In the genomic region with DNA sequence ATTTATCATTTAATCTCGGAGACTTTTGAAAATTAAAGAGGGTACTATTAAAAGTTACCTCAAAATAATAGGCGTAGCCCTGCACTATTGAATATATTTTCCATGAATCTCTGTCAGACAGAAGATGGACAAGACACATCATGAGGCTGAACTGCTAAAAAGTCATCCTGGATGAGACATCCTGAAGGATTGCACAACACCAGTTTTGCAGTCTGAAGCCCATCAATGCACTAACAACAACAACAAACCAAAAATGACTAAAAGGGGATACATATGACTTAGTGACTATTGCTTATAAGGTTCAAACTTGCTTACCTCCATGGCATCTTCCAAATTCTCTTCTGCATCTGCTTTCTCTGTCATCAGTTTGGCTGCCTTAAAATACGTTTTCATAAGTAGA, we compare ENCODE assay signal across 22 cellular contexts. TPM values are rescaled to one million over a fixed set of nuclear protein-coding genes. Genes with fewer than 3 reads are reported as not detected.
DNase-seq lines count a peak whose midpoint lies in the region; ATAC-seq, FAIRE-seq and TF ChIP-seq lines count a peak whose summit lies in the region.
"Had no signal": no experiment of that assay in that cellular context is flagged by ENCODE, and none has a peak within 500 bp of the region (broad histone marks: within the 10 kb centered on the region; RNA-seq: fewer than 3 reads in every experiment).

No MANE protein-coding gene starts in this region.

- intact Hi-C loops in HepG2 (cut with micrococcal nuclease; ENCODE audit: unreplicated experiment) (no loop called here), right lobe of liver (cut with DNase I) (no loop called here)

- no peak for FAIRE-seq in HepG2 (lab: Jason Lieb, UNC)
- FAIRE-seq in HTR-8/SVneo (lab: Jason Lieb, UNC): peak; percentile 82
- FAIRE-seq in bronchial epithelial cell (lab: Jason Lieb, UNC): no peak
- peak; percentile 34 for FAIRE-seq in keratinocyte (lab: Jason Lieb, UNC)

- H4K20me1 ChIP-seq in HepG2 (ENCODE audit: insufficient read depth, low read length): no peaks in the 10 kb centered on the region
- H4K20me1 ChIP-seq in keratinocyte (ENCODE audit: control insufficient read depth, extremely low read depth, insufficient read depth, low read length): no peaks in the 10 kb centered on the region

- no peak for TF ChIP-seq EP300 in HepG2 (IDR thresholded peaks at IDR 0.05; ENCODE audit: low read depth in 2 of 2, low read length in 2 of 2)
- no peak for TF ChIP-seq EP300 in HepG2 (CRISPR knock-in tag; IDR thresholded peaks at IDR 0.05; ENCODE audit: borderline replicate concordance)

- H3K9me1 ChIP-seq in keratinocyte (ENCODE audit: control insufficient read depth, extremely low read depth, insufficient read depth, low read length): no peaks in the 10 kb centered on the region

- H2AFZ ChIP-seq in HepG2 (ENCODE audit: low read length) (no peak overlapping the region), keratinocyte (ENCODE audit: control insufficient read depth, low read length) (no peak overlapping the region)

- CTCF ChIA-PET in HepG2 (lab: Yijun Ruan, JAX; ENCODE audit: low intra/inter-chr PET ratio, low total read pairs): no interaction called here

- H3K9ac ChIP-seq in HepG2 (ENCODE audit: insufficient read depth, low read depth, low read length) (no peak overlapping the region), keratinocyte (ENCODE audit: control insufficient read depth, extremely low read depth, insufficient read depth, low read length) (no peak overlapping the region)

- H3K79me2 ChIP-seq in HepG2 (ENCODE audit: insufficient read depth, low read length) (no peaks in the 10 kb centered on the region), keratinocyte (ENCODE audit: control insufficient read depth, insufficient read depth, low read length) (no peaks in the 10 kb centered on the region)

- DNase-seq in HepG2 (ENCODE audit: low spot score) (no peak), right lobe of liver (no peak), HTR-8/SVneo (ENCODE audit: insufficient read length, low spot score) (no peak), bronchial epithelial cell (ENCODE audit: low read depth) (peak; percentile 36), keratinocyte (ENCODE audit: low read depth, low spot score) (no peak), HCEC 1CT (no peak), pons (ENCODE audit: low spot score) (no peak)
- DNase-seq: BE2C; C1 segment of cervical spinal cord; CD4-positive, CD25-positive, alpha-beta regulatory T cell; CD8-positive, alpha-beta memory T cell; COR-L47; DMS 273 treated with DMSO at 0.1 percent for 48 hours; DMS53; DND-41; EL; GDM1; HFFc6; Kasumi-1; KG1 had no signal

- H3K4me2 ChIP-seq in HepG2 (ENCODE audit: low read depth, low read length) (no peak overlapping the region), keratinocyte (ENCODE audit: control insufficient read depth, extremely low read depth, insufficient read depth, low read depth, low read length) (no peak overlapping the region)

- POLR2A ChIA-PET in HepG2 (lab: Yijun Ruan, JAX): no interaction called here

- H3K27ac ChIP-seq in HepG2 (ENCODE audit: extremely low read length, insufficient read depth, low read length): no peak overlapping the region
- no peak overlapping the region for H3K27ac ChIP-seq in right lobe of liver
- no peak overlapping the region for H3K27ac ChIP-seq in keratinocyte (ENCODE audit: control insufficient read depth, insufficient read depth, low read length)

- no peak for TF ChIP-seq RAD21 in HepG2 (CRISPR knock-in tag; IDR thresholded peaks at IDR 0.05)

- no peaks in the 10 kb centered on the region for H3K36me3 ChIP-seq in HepG2 (replicated peaks in 1 of 2; ENCODE audit: control insufficient read depth in 1 of 2, insufficient read depth in 2 of 2, low read length in 2 of 2)
- peaks cover 0 to 22% (median 4%) of the 10 kb centered on the region in 4 donors for H3K36me3 ChIP-seq in right lobe of liver
- peaks cover 2% of the 10 kb centered on the region for H3K36me3 ChIP-seq in bronchial epithelial cell (ENCODE audit: control insufficient read depth, insufficient read depth, low read length)
- peaks cover 0 to 2% of the 10 kb centered on the region in 2 experiments for H3K36me3 ChIP-seq in keratinocyte (ENCODE audit: control insufficient read depth in 2 of 2, extremely low read depth in 1 of 2, insufficient read depth in 2 of 2, low read length in 2 of 2)

- ATAC-seq in HepG2 (no peak), right lobe of liver (no peak), HG03571 (IDR thresholded peaks at IDR 0.05; ENCODE audit: unreplicated experiment) (no peak)
- ATAC-seq: HCT116 had no signal

- no TSS peak for BruUV-seq in HepG2 (replicated peaks; lab: Mats Ljungman, UMichigan)

- no peak overlapping the region for H3K4me3 ChIP-seq in HepG2 (replicated peaks in 1 of 3; ENCODE audit: insufficient read depth in 1 of 3, low read depth in 2 of 3, low read length in 3 of 3)
- H3K4me3 ChIP-seq in right lobe of liver: no peak overlapping the region
- no peak overlapping the region for H3K4me3 ChIP-seq in bronchial epithelial cell (ENCODE audit: low read depth, low read length)
- no peak overlapping the region for H3K4me3 ChIP-seq in keratinocyte (ENCODE audit: control insufficient read depth in 2 of 3, extremely low read depth in 1 of 3, insufficient read depth in 2 of 3, low read depth in 1 of 3, low read length in 3 of 3)

- H3K9me3 ChIP-seq in HepG2 (ENCODE audit: low read length) (no peaks in the 10 kb centered on the region), right lobe of liver (no peaks in the 10 kb centered on the region), keratinocyte (ENCODE audit: control insufficient read depth, low read depth, low read length) (no peaks in the 10 kb centered on the region)
- H3K9me3 ChIP-seq: BE2C had no signal

- TF ChIP-seq CTCF in HepG2 (CRISPR knock-in tag; IDR thresholded peaks at IDR 0.05) (no peak), right lobe of liver (IDR thresholded peaks at IDR 0.05) (no peak), bronchial epithelial cell (IDR thresholded peaks at IDR 0.05; ENCODE audit: insufficient read depth, low read length, severe bottlenecking) (no peak), keratinocyte (optimal IDR thresholded peaks at IDR 0.05 in 1 of 3, IDR thresholded peaks at IDR 0.05 in 1 of 3, conservative IDR thresholded peaks at IDR 0.05 in 1 of 3; ENCODE audit: extremely low read depth in 1 of 3, insufficient read depth in 2 of 3, low read length in 3 of 3) (no peak)

- dilution Hi-C loops in keratinocyte (cut with MboI; ENCODE audit: extremely low pct_ligation_motif_present, low sequenced_read_pairs): no loop called here

- H3K4me1 ChIP-seq in HepG2 (ENCODE audit: insufficient read depth, low read length) (peaks cover 25% of the 10 kb centered on the region), right lobe of liver (no peaks in the 10 kb centered on the region), keratinocyte (ENCODE audit: control insufficient read depth, extremely low read depth, insufficient read depth, low read length) (no peaks in the 10 kb centered on the region)
- H3K4me1 ChIP-seq: BE2C had no signal

- H3K27me3 ChIP-seq in HepG2 (ENCODE audit: control insufficient read depth in 1 of 2, insufficient read depth in 2 of 2, low read length in 2 of 2) (no peaks in the 10 kb centered on the region), right lobe of liver (no peaks in the 10 kb centered on the region), bronchial epithelial cell (ENCODE audit: control insufficient read depth, insufficient read depth, low read length) (no peaks in the 10 kb centered on the region), keratinocyte (ENCODE audit: control insufficient read depth, extremely low read depth, insufficient read depth, low read length) (no peaks in the 10 kb centered on the region)
- H3K27me3 ChIP-seq: BE2C had no signal

- in situ Hi-C loops in HepG2 (cut with HindIII; ENCODE audit: extremely low pct_ligation_motif_present, low pct_unique_long_range_greater_than_20kb): no loop called here

- TF ChIP-seq POLR2A in HepG2 (IDR thresholded peaks at IDR 0.05; ENCODE audit: insufficient read depth in 1 of 2, low read depth in 2 of 2, low read length in 2 of 2): no peak
- TF ChIP-seq POLR2A in right lobe of liver (IDR thresholded peaks at IDR 0.05): no peak

- 93% methylated on average over 3 of the region's 3 CpGs for WGBS in HepG2 (ENCODE audit: low lambda C conversion rate)
- WGBS in right lobe of liver (ENCODE audit: insufficient coverage, low coverage, low lambda C conversion rate, missing lambda C conversion rate): 100% methylated on average over 3 of the region's 3 CpGs

RNA-seq across cellular contexts. Expression of a gene that starts 15.7 kb away (rescaled TPM):
- total RNA-seq in HepG2 (2016; rRNA removed; fragmentation: Illumina TruSeq; extraction: Trizol) (1.8 and 4.7 TPM in 2 replicates), right lobe of liver (10 to 100 TPM in 5 of 6 experiments, 1 to 10 TPM in 1; 8.0 to 13.0 (median 10.5) TPM), bronchial epithelial cell (5.3 and 8.4 TPM in 2 replicates)
- 0.51 and 0.88 TPM in 2 replicates for total RNA-seq in HepG2 (2016; cell fraction: cytosol; rRNA removed; fragmentation: Illumina TruSeq; extraction: Trizol; ENCODE audit: low read depth)
- 1.9 and 2.6 TPM in 2 replicates for total RNA-seq in HepG2 (2016; cell fraction: insoluble cytoplasmic fraction; rRNA removed; fragmentation: Illumina TruSeq; extraction: Trizol)
- 0.83 and 1.1 TPM in 2 replicates for total RNA-seq in HepG2 (2016; cell fraction: membrane; rRNA removed; fragmentation: Illumina TruSeq; extraction: Trizol)
- total RNA-seq in HepG2 (2016; cell fraction: nucleus; rRNA removed; fragmentation: Illumina TruSeq; extraction: Trizol): 6.0 and 7.7 TPM in 2 replicates
- polyA plus RNA-seq in HepG2 (2011; rRNA removed) (2.0 TPM in 2 replicates), keratinocyte (1.8 to 5.0 TPM (median 4.7 TPM) in 3 replicates)
- 0.43 and 0.82 TPM in 2 replicates for polyA plus RNA-seq in HepG2 (2011; cell fraction: cytosol; rRNA removed)
- 2.0 and 2.2 TPM in 2 replicates for polyA plus RNA-seq in HepG2 (2011; cell fraction: nucleus; rRNA removed)
- polyA plus RNA-seq in HepG2 (2012): 2.1 and 2.8 TPM in 2 replicates
- 0.12 and 0.41 TPM in 2 replicates for polyA plus RNA-seq in HepG2 (2016; cell fraction: cytosol; fragmentation: Illumina TruSeq; extraction: Trizol; ENCODE audit: low read depth)
- polyA plus RNA-seq in HepG2 (2016; cell fraction: insoluble cytoplasmic fraction; fragmentation: Illumina TruSeq; extraction: Trizol; ENCODE audit: low read depth): 1.1 and 1.2 TPM in 2 replicates
- polyA plus RNA-seq in HepG2 (2016; cell fraction: membrane; fragmentation: Illumina TruSeq; extraction: Trizol; ENCODE audit: low read depth): 0.27 and 0.40 TPM in 2 replicates
- 4.2 and 5.2 TPM in 2 replicates for polyA plus RNA-seq in HepG2 (2016; cell fraction: nucleus; fragmentation: Illumina TruSeq; extraction: Trizol; ENCODE audit: insufficient read depth, low read depth)
- 3.3 and 13.6 TPM in 2 replicates for polyA minus RNA-seq in HepG2 (2011; rRNA and poly(A)+ RNA removed; ENCODE audit: low replicate concordance)
- 2.8 and 4.0 TPM in 2 replicates for polyA minus RNA-seq in HepG2 (2011; cell fraction: cytosol; rRNA and poly(A)+ RNA removed)
- polyA minus RNA-seq in HepG2 (2011; cell fraction: nucleus; rRNA and poly(A)+ RNA removed): 6.8 and 9.4 TPM in 2 replicates
- polyA plus RNA-seq in keratinocyte (2011; ENCODE audit: low read depth): 76.1 TPM
- 1.4 and 2.4 TPM in 2 replicates for polyA plus RNA-seq in keratinocyte (2011; cell fraction: cytosol; rRNA removed)
- polyA plus RNA-seq in keratinocyte (2011; cell fraction: nucleus; rRNA removed): 5.2 and 7.7 TPM in 2 replicates
- polyA plus RNA-seq in keratinocyte (2012; ENCODE audit: low replicate concordance): 2.1 and 4.8 TPM in 2 replicates
- 3.3 to 9.2 TPM (median 7.7 TPM) in 3 replicates for polyA minus RNA-seq in keratinocyte
- polyA minus RNA-seq in keratinocyte (2011; cell fraction: cytosol; rRNA and poly(A)+ RNA removed): 3.6 TPM
- polyA minus RNA-seq in keratinocyte (2011; cell fraction: nucleus; rRNA and poly(A)+ RNA removed): 12.9 and 21.0 TPM in 2 replicates

RNA-seq across cellular contexts. Expression of a gene that starts 15.9 kb away (rescaled TPM):
- 84.1 and 121 TPM in 2 replicates for total RNA-seq in HepG2 (2016; rRNA removed; fragmentation: Illumina TruSeq; extraction: Trizol)
- 34.3 and 35.7 TPM in 2 replicates for total RNA-seq in HepG2 (2016; cell fraction: cytosol; rRNA removed; fragmentation: Illumina TruSeq; extraction: Trizol; ENCODE audit: low read depth)
- total RNA-seq in HepG2 (2016; cell fraction: insoluble cytoplasmic fraction; rRNA removed; fragmentation: Illumina TruSeq; extraction: Trizol): 83.8 and 119 TPM in 2 replicates
- 103 and 105 TPM in 2 replicates for total RNA-seq in HepG2 (2016; cell fraction: membrane; rRNA removed; fragmentation: Illumina TruSeq; extraction: Trizol)
- 51.9 and 54.0 TPM in 2 replicates for total RNA-seq in HepG2 (2016; cell fraction: nucleus; rRNA removed; fragmentation: Illumina TruSeq; extraction: Trizol)
- polyA plus RNA-seq in HepG2 (2011; rRNA removed): 24.7 and 29.6 TPM in 2 replicates
- polyA plus RNA-seq in HepG2 (2011; cell fraction: cytosol; rRNA removed): 20.2 and 23.0 TPM in 2 replicates
- polyA plus RNA-seq in HepG2 (2011; cell fraction: nucleus; rRNA removed): 19.4 and 21.5 TPM in 2 replicates
- 16.6 and 29.1 TPM in 2 replicates for polyA plus RNA-seq in HepG2 (2012)
- polyA plus RNA-seq in HepG2 (2016; cell fraction: cytosol; fragmentation: Illumina TruSeq; extraction: Trizol; ENCODE audit: low read depth): 24.9 and 29.5 TPM in 2 replicates
- 84.4 and 87.1 TPM in 2 replicates for polyA plus RNA-seq in HepG2 (2016; cell fraction: insoluble cytoplasmic fraction; fragmentation: Illumina TruSeq; extraction: Trizol; ENCODE audit: low read depth)
- polyA plus RNA-seq in HepG2 (2016; cell fraction: membrane; fragmentation: Illumina TruSeq; extraction: Trizol; ENCODE audit: low read depth): 49.9 and 54.3 TPM in 2 replicates
- polyA plus RNA-seq in HepG2 (2016; cell fraction: nucleus; fragmentation: Illumina TruSeq; extraction: Trizol; ENCODE audit: insufficient read depth, low read depth): 55.5 and 56.1 TPM in 2 replicates
- 46.3 and 180 TPM in 2 replicates for polyA minus RNA-seq in HepG2 (2011; rRNA and poly(A)+ RNA removed; ENCODE audit: low replicate concordance)
- 23.5 and 24.9 TPM in 2 replicates for polyA minus RNA-seq in HepG2 (2011; cell fraction: cytosol; rRNA and poly(A)+ RNA removed)
- 30.7 and 31.5 TPM in 2 replicates for polyA minus RNA-seq in HepG2 (2011; cell fraction: nucleus; rRNA and poly(A)+ RNA removed)
- 10 to 100 TPM; 11.8 to 25.0 (median 17.3) TPM for total RNA-seq in right lobe of liver
- 8.8 and 9.5 TPM in 2 replicates for total RNA-seq in bronchial epithelial cell
- polyA plus RNA-seq in keratinocyte: 28.3 to 35.3 TPM (median 34.6 TPM) in 3 replicates
- polyA plus RNA-seq in keratinocyte (2011; ENCODE audit: low read depth): 7.8 TPM
- 26.9 and 29.9 TPM in 2 replicates for polyA plus RNA-seq in keratinocyte (2011; cell fraction: cytosol; rRNA removed)
- 26.6 and 34.8 TPM in 2 replicates for polyA plus RNA-seq in keratinocyte (2011; cell fraction: nucleus; rRNA removed)
- 7.8 and 24.8 TPM in 2 replicates for polyA plus RNA-seq in keratinocyte (2012; ENCODE audit: low replicate concordance)
- polyA minus RNA-seq in keratinocyte: 42.1 to 84.4 TPM (median 67.8 TPM) in 3 replicates
- 33.6 TPM for polyA minus RNA-seq in keratinocyte (2011; cell fraction: cytosol; rRNA and poly(A)+ RNA removed)
- polyA minus RNA-seq in keratinocyte (2011; cell fraction: nucleus; rRNA and poly(A)+ RNA removed): 24.4 and 40.3 TPM in 2 replicates
